In genomic region chr5:106639488-106639887, GRCh38 we compare ENCODE assay signal across 29 cellular contexts.
DNase-seq lines count a peak whose midpoint lies in the region; ATAC-seq, FAIRE-seq and TF ChIP-seq lines count a peak whose summit lies in the region.
"Had no signal": no experiment of that assay in that cellular context is flagged by ENCODE, and none has a peak within 500 bp of the region (broad histone marks: within the 10 kb centered on the region; RNA-seq: fewer than 3 reads in every experiment).

No MANE protein-coding gene starts in this region.

- H3K9me3 ChIP-seq in HepG2 (ENCODE audit: low read length) (no peaks in the 10 kb centered on the region), right lobe of liver (no peaks in the 10 kb centered on the region), SU-DHL-6 (ENCODE audit: insufficient read depth, low read length) (no peaks in the 10 kb centered on the region), osteoblast (ENCODE audit: low read depth, low read length) (no peaks in the 10 kb centered on the region)
- H3K9me3 ChIP-seq: BLaER1 treated with 17β-estradiol and CSF1 and Interleukin-3, amounts not matched to agents 10 nM and 100 nM had no signal

- H3K9ac ChIP-seq in HepG2 (ENCODE audit: insufficient read depth, low read depth, low read length): no peak overlapping the region
- H3K9ac ChIP-seq in SU-DHL-6 (ENCODE audit: low read length): no peak overlapping the region
- H3K9ac ChIP-seq: BLaER1 treated with 17β-estradiol and CSF1 and Interleukin-3, amounts not matched to agents 10 nM and 100 nM; KMS-11 had no signal

- H3K4me2 ChIP-seq in HepG2 (ENCODE audit: low read depth, low read length): no peak overlapping the region
- no peak overlapping the region for H3K4me2 ChIP-seq in SU-DHL-6 (ENCODE audit: low read depth, low read length, poor library complexity, severe bottlenecking)
- no peak overlapping the region for H3K4me2 ChIP-seq in osteoblast (ENCODE audit: insufficient read depth, low read length)
- H3K4me2 ChIP-seq: BLaER1 treated with 17β-estradiol and CSF1 and Interleukin-3, amounts not matched to agents 10 nM and 100 nM; GM23338; KMS-11 had no signal

- no peak for FAIRE-seq in HepG2 (lab: Jason Lieb, UNC)
- FAIRE-seq: GM12891, HTR-8/SVneo, RCC 7860 had no signal

- intact Hi-C loops in HepG2 (cut with micrococcal nuclease; ENCODE audit: unreplicated experiment): no loop called here
- intact Hi-C loops in right lobe of liver (cut with DNase I): no loop called here
- intact Hi-C loops in posterior vena cava (cut with DNase I): no loop called here

- H3K4me1 ChIP-seq in HepG2 (ENCODE audit: insufficient read depth, low read length) (no peaks in the 10 kb centered on the region), right lobe of liver (no peaks in the 10 kb centered on the region), osteoblast (ENCODE audit: insufficient read depth, low read length) (no peaks in the 10 kb centered on the region)
- H3K4me1 ChIP-seq: BLaER1 treated with 17β-estradiol and CSF1 and Interleukin-3, amounts not matched to agents 10 nM and 100 nM had no signal

- WGBS in HepG2 (ENCODE audit: low lambda C conversion rate): 4% methylated on average over 2 of the region's 2 CpGs
- 23% methylated on average over 2 of the region's 2 CpGs for WGBS in right lobe of liver (ENCODE audit: insufficient coverage, low coverage, low lambda C conversion rate, missing lambda C conversion rate)

- H3K9me2 ChIP-seq in SU-DHL-6 (replicated peaks; ENCODE audit: insufficient read depth, low read length): no peaks in the 10 kb centered on the region

- no peak overlapping the region for H2AFZ ChIP-seq in HepG2 (ENCODE audit: low read length)
- peak overlapping the region; percentile 24 for H2AFZ ChIP-seq in SU-DHL-6 (ENCODE audit: low read depth, low read length, severe bottlenecking)
- H2AFZ ChIP-seq in osteoblast (ENCODE audit: low read length): no peak overlapping the region
- H2AFZ ChIP-seq: GM23338 had no signal

- no peaks in the 10 kb centered on the region for H3K27me3 ChIP-seq in HepG2 (ENCODE audit: control insufficient read depth in 1 of 2, insufficient read depth in 2 of 2, low read length in 2 of 2)
- no peaks in the 10 kb centered on the region for H3K27me3 ChIP-seq in right lobe of liver
- no peaks in the 10 kb centered on the region for H3K27me3 ChIP-seq in SU-DHL-6 (ENCODE audit: low read length)
- no peaks in the 10 kb centered on the region for H3K27me3 ChIP-seq in osteoblast (ENCODE audit: insufficient read depth, low read length)
- H3K27me3 ChIP-seq: BLaER1 treated with 17β-estradiol and CSF1 and Interleukin-3, amounts not matched to agents 10 nM and 100 nM had no signal

- ATAC-seq in HepG2 (no peak), right lobe of liver (no peak)
- ATAC-seq: GM23338, SK-N-SH treated with all-trans-retinoic acid at 6 μM for 48 hours had no signal

- POLR2A ChIA-PET in HepG2 (lab: Yijun Ruan, JAX): no interaction called here

- TF ChIP-seq POLR2A in HepG2 (IDR thresholded peaks at IDR 0.05; ENCODE audit: insufficient read depth in 1 of 2, low read depth in 2 of 2, low read length in 2 of 2) (no peak), right lobe of liver (IDR thresholded peaks at IDR 0.05) (no peak)

- TF ChIP-seq CTCF in HepG2 (CRISPR knock-in tag; IDR thresholded peaks at IDR 0.05): no peak
- TF ChIP-seq CTCF in right lobe of liver (IDR thresholded peaks at IDR 0.05): no peak
- no peak for TF ChIP-seq CTCF in SU-DHL-6 (IDR thresholded peaks at IDR 0.05; ENCODE audit: insufficient read depth, low read length, poor library complexity, severe bottlenecking)
- peak; percentile 20 for TF ChIP-seq CTCF in osteoblast (IDR thresholded peaks at IDR 0.05; ENCODE audit: extremely low read depth, low read depth, low read length)

- no peaks in the 10 kb centered on the region for H3K36me3 ChIP-seq in HepG2 (replicated peaks in 1 of 2; ENCODE audit: control insufficient read depth in 1 of 2, insufficient read depth in 2 of 2, low read length in 2 of 2)
- no peaks in the 10 kb centered on the region for H3K36me3 ChIP-seq in right lobe of liver
- no peaks in the 10 kb centered on the region for H3K36me3 ChIP-seq in SU-DHL-6 (ENCODE audit: low read length)
- H3K36me3 ChIP-seq in osteoblast (ENCODE audit: insufficient read depth, low read length): no peaks in the 10 kb centered on the region
- H3K36me3 ChIP-seq: BLaER1 treated with 17β-estradiol and CSF1 and Interleukin-3, amounts not matched to agents 10 nM and 100 nM had no signal

- DNase-seq in HepG2 (ENCODE audit: low spot score) (no peak), right lobe of liver (no peak), NAMALWA (ENCODE audit: low spot score) (peak; percentile 4), osteoblast (ENCODE audit: insufficient read length, low spot score, missing footprints) (no peak), posterior vena cava (ENCODE audit: low spot score) (no peak), ureter (ENCODE audit: low spot score) (no peak), NCI-H1436 treated with DMSO at 0.1 percent for 48 hours (lab: John Stamatoyannopoulos, UW) (no peak)
- DNase-seq: 8988T; AML-193; CD4-positive, alpha-beta memory T cell; COR-L47; DMS79; EL; GF-D8; H9; NCI-H1092 treated with DMSO at 0.1 percent for 48 hours; NCI-H1436; NCI-H1930; NCI-H2107; NCI-H524; NCI-H774 had no signal

- TF ChIP-seq RAD21 in HepG2 (CRISPR knock-in tag; IDR thresholded peaks at IDR 0.05): no peak

- BruUV-seq in HepG2 (replicated peaks; lab: Mats Ljungman, UMichigan): no TSS peak

- CTCF ChIA-PET in HepG2 (lab: Yijun Ruan, JAX; ENCODE audit: low intra/inter-chr PET ratio, low total read pairs): no interaction called here

- H3K79me2 ChIP-seq in HepG2 (ENCODE audit: insufficient read depth, low read length): no peaks in the 10 kb centered on the region
- H3K79me2 ChIP-seq in SU-DHL-6 (ENCODE audit: insufficient read depth, low read length): no peaks in the 10 kb centered on the region
- H3K79me2 ChIP-seq in osteoblast (ENCODE audit: insufficient read depth, low read length): no peaks in the 10 kb centered on the region

- in situ Hi-C loops in HepG2 (cut with HindIII; ENCODE audit: extremely low pct_ligation_motif_present, low pct_unique_long_range_greater_than_20kb): no loop called here

- H3K4me3 ChIP-seq in HepG2 (replicated peaks in 1 of 3; ENCODE audit: insufficient read depth in 1 of 3, low read depth in 2 of 3, low read length in 3 of 3) (no peak overlapping the region), right lobe of liver (no peak overlapping the region), SU-DHL-6 (ENCODE audit: insufficient read depth, low read length, poor library complexity, severe bottlenecking) (no peak overlapping the region), osteoblast (ENCODE audit: insufficient read depth, low read length) (no peak overlapping the region)
- H3K4me3 ChIP-seq: BLaER1 treated with 17β-estradiol and CSF1 and Interleukin-3, amounts not matched to agents 10 nM and 100 nM; GM23338 had no signal

- no peaks in the 10 kb centered on the region for H4K20me1 ChIP-seq in HepG2 (ENCODE audit: insufficient read depth, low read length)
- H4K20me1 ChIP-seq in SU-DHL-6 (ENCODE audit: low read depth, low read length): no peaks in the 10 kb centered on the region
- H4K20me1 ChIP-seq in osteoblast (ENCODE audit: insufficient read depth, low read length): no peaks in the 10 kb centered on the region
- H4K20me1 ChIP-seq: BLaER1 treated with 17β-estradiol and CSF1 and Interleukin-3, amounts not matched to agents 10 nM and 100 nM had no signal

- no peak for TF ChIP-seq EP300 in HepG2 (IDR thresholded peaks at IDR 0.05; ENCODE audit: low read depth in 2 of 2, low read length in 2 of 2)
- no peak for TF ChIP-seq EP300 in HepG2 (CRISPR knock-in tag; IDR thresholded peaks at IDR 0.05; ENCODE audit: borderline replicate concordance)

- H3K27ac ChIP-seq in HepG2 (ENCODE audit: extremely low read length, insufficient read depth, low read length) (no peak overlapping the region), right lobe of liver (no peak overlapping the region), SU-DHL-6 (ENCODE audit: low read depth, low read length) (no peak overlapping the region), osteoblast (ENCODE audit: low read depth, low read length) (no peak overlapping the region)
- H3K27ac ChIP-seq: BLaER1 treated with 17β-estradiol and CSF1 and Interleukin-3, amounts not matched to agents 10 nM and 100 nM; KMS-11 had no signal

- H3F3A ChIP-seq in SU-DHL-6 (ENCODE audit: insufficient read depth): no peaks in the 10 kb centered on the region

TF ChIP-seq in HepG2, 621 proteins besides CTCF, POLR2A, EP300 and RAD21 (continues in another document):
- no peak for TF ChIP-seq ZIK1 (CRISPR knock-in tag; IDR thresholded peaks at IDR 0.05; ENCODE audit: borderline replicate concordance, low read depth)
- no peak for TF ChIP-seq PLRG1 (conservative IDR thresholded peaks at IDR 0.05)
